In the genomic region with DNA sequence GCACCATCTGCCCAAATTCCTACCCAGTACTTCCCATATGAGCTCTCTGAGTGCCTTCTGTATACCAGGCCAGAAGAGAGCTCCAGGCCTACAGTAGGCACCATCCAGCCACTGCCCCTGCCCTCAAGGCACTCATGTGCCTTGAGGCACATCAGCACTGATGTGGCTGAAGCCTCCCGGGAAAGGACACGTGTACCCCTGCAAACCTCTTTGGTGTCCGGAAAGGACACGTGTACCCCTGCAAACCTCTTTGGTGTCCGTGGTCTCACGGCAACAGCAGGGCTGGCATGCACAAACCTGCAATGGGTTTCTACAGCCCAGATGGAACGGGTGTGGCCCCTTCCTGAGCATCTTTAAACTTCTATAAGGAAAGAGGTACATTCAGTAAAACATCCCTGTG, we compare ENCODE assay signal across 23 cellular contexts.
"Had no signal": no experiment of that assay in that cellular context is flagged by ENCODE, and none has a peak within 500 bp of the region (broad histone marks: within the 10 kb centered on the region; RNA-seq: fewer than 3 reads in every experiment).

No MANE protein-coding gene starts in this region.

- H3K9me3 ChIP-seq: esophagus muscularis mucosa, gastroesophageal sphincter, heart left ventricle, left lung, lower lobe of right lung, mucosa of descending colon had no signal

- H3K79me2 ChIP-seq: hepatocyte had no signal

- H3K9me3 Mint-ChIP-seq: immature natural killer cell, mesothelial cell of epicardium had no signal

- H3K4me2 ChIP-seq: hepatocyte had no signal

- ATAC-seq: foreskin keratinocyte, gastroesophageal sphincter, left cardiac atrium, left lung, left ventricle myocardium superior had no signal

- H3K4me3 Mint-ChIP-seq: immature natural killer cell, mesothelial cell of epicardium had no signal

- H3K36me3 ChIP-seq: esophagus muscularis mucosa, gastroesophageal sphincter, heart left ventricle, left lung, lower lobe of right lung had no signal

- H3K27ac Mint-ChIP-seq: immature natural killer cell, mesothelial cell of epicardium had no signal

- H3K4me3 ChIP-seq: coronary artery, dorsolateral prefrontal cortex, esophagus muscularis mucosa, gastroesophageal sphincter, heart left ventricle, hepatocyte, left lung, lower lobe of right lung, mucosa of descending colon had no signal

- DNase-seq: dermis blood vessel endothelial cell; dorsolateral prefrontal cortex; effector CD4-positive, alpha-beta T cell; effector memory CD4-positive, alpha-beta T cell; foreskin keratinocyte; heart left ventricle; hypothalamus; immature natural killer cell; left cardiac atrium; left ventricle myocardium superior; lower lobe of right lung; mesenchymal stem cell; mucosa of descending colon had no signal

- H3K36me3 Mint-ChIP-seq: immature natural killer cell, mesothelial cell of epicardium had no signal

- H3K4me1 ChIP-seq: foreskin keratinocyte, heart left ventricle, left lung, lower lobe of right lung had no signal

- H3K27ac ChIP-seq: coronary artery, dorsolateral prefrontal cortex, esophagus muscularis mucosa, foreskin keratinocyte, gastroesophageal sphincter, heart left ventricle, hepatocyte, left lung, lower lobe of right lung had no signal

- FAIRE-seq: colon, endothelial cell of umbilical vein, frontal cortex, keratinocyte had no signal

- H2AFZ ChIP-seq: hepatocyte had no signal

- H3K27me3 ChIP-seq: esophagus muscularis mucosa, hepatocyte had no signal
